9 cellular contexts compared by ENCODE assay signal in the genomic region with DNA sequence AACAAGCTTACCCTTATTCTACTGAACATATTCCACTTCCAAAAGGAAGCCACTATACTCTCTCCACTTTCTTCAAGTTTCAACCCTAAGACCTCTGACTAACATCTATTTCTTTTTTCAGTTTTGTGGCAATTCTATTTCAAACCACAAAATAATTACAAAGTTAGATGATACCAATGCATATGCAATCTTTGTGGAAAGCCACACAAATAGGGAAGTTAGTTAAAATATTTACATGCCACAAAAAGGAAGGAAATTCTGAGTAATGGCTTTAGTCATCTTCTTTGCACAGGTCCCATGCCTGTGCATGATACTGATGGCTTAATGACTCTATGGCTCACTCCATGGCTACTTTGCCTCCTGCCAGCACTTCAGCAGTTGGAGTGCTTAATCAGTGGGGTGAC. TPM values are rescaled to one million over a fixed set of nuclear protein-coding genes. Genes with fewer than 3 reads are reported as not detected.
DNase-seq lines count a peak whose midpoint lies in the region; ATAC-seq and TF ChIP-seq lines count a peak whose summit lies in the region.
"Had no signal": no experiment of that assay in that cellular context is flagged by ENCODE, and none has a peak within 500 bp of the region (broad histone marks: within the 10 kb centered on the region; RNA-seq: fewer than 3 reads in every experiment).

No MANE protein-coding gene starts in this region.

- H3K27ac ChIP-seq in SU-DHL-6 (ENCODE audit: low read depth, low read length): no peak overlapping the region
- H3K27ac ChIP-seq in naive thymus-derived CD4-positive, alpha-beta T cell (ENCODE audit: low read depth, low read length): no peak overlapping the region

- no peak for TF ChIP-seq CTCF in SU-DHL-6 (IDR thresholded peaks at IDR 0.05; ENCODE audit: insufficient read depth, low read length, poor library complexity, severe bottlenecking)

- no peak overlapping the region for H2AFZ ChIP-seq in SU-DHL-6 (ENCODE audit: low read depth, low read length, severe bottlenecking)

- H3K9me3 Mint-ChIP-seq in naive thymus-derived CD4-positive, alpha-beta T cell: peaks cover 0 to 19% (median 0%) of the 10 kb centered on the region in 11 donors

- CTCF ChIA-PET in naive thymus-derived CD4-positive, alpha-beta T cell (lab: Charles Lee): interaction anchor here (0.9 kb wide), 1 partner anchor 12 kb away, joined by 4 read pairs; no protein-coding TSS in a partner anchor

- H3K9me3 ChIP-seq in SU-DHL-6 (ENCODE audit: insufficient read depth, low read length): peaks cover 4% of the 10 kb centered on the region; the same call in 1 of the 2 replicates
- no peaks in the 10 kb centered on the region for H3K9me3 ChIP-seq in naive thymus-derived CD4-positive, alpha-beta T cell (ENCODE audit: control insufficient read depth in 2 of 3, low read length in 3 of 3)

- H3K27ac Mint-ChIP-seq in naive thymus-derived CD4-positive, alpha-beta T cell: peak overlapping the region in 1 of 9 donors; percentile 5
- H3K27ac Mint-ChIP-seq: activated naive CD4-positive, alpha-beta T cell treated with anti-CD3 and anti-CD28 coated beads, Interleukin-2, amount 50 U/mL, for 24 hours had no signal

- DNase-seq in stimulated activated CD4-positive, alpha-beta T cell treated with anti-CD3 and anti-CD28 coated beads, Interleukin-1b, Interleukin-23, amount 100 ng/mL, for 48 hours: peak; percentile 5
- DNase-seq in stimulated activated CD4-positive, alpha-beta T cell treated with anti-CD3 and anti-CD28 coated beads, Interleukin-4, amount 100 ng/mL, for 4 hours: no peak
- DNase-seq in naive thymus-derived CD4-positive, alpha-beta T cell: no peak
- DNase-seq in ureter (ENCODE audit: low spot score): no peak
- no peak for DNase-seq in HK-2 (ENCODE audit: unreplicated experiment)
- no peak for DNase-seq in DMS79 treated with DMSO at 0.1 percent for 48 hours (lab: John Stamatoyannopoulos, UW)

- H3K27me3 Mint-ChIP-seq in naive thymus-derived CD4-positive, alpha-beta T cell: peaks cover 0 to 22% (median 5%) of the 10 kb centered on the region in 5 donors

- peak; percentile 74 for ATAC-seq in HG03064 (IDR thresholded peaks at IDR 0.05; ENCODE audit: low read depth, unreplicated experiment)
- peak; percentile 90 for ATAC-seq in naive thymus-derived CD4-positive, alpha-beta T cell

- POLR2A ChIA-PET in naive thymus-derived CD4-positive, alpha-beta T cell (lab: Charles Lee): no interaction called here

- H3K9me2 ChIP-seq in SU-DHL-6 (replicated peaks; ENCODE audit: insufficient read depth, low read length): no peaks in the 10 kb centered on the region

- no peaks in the 10 kb centered on the region for H3K27me3 ChIP-seq in SU-DHL-6 (ENCODE audit: low read length)
- H3K27me3 ChIP-seq in naive thymus-derived CD4-positive, alpha-beta T cell (ENCODE audit: control insufficient read depth in 2 of 2, insufficient read depth in 2 of 2, low read length in 2 of 2): no peaks in the 10 kb centered on the region

- H4K20me1 ChIP-seq in SU-DHL-6 (ENCODE audit: low read depth, low read length): no peaks in the 10 kb centered on the region

- H3K4me2 ChIP-seq in SU-DHL-6 (ENCODE audit: low read depth, low read length, poor library complexity, severe bottlenecking): peak overlapping the region; percentile 16

- no peaks in the 10 kb centered on the region for H3K4me1 ChIP-seq in naive thymus-derived CD4-positive, alpha-beta T cell (ENCODE audit: control insufficient read depth in 2 of 2, insufficient read depth in 2 of 2, low read length in 2 of 2)

- intact Hi-C loops in naive thymus-derived CD4-positive, alpha-beta T cell (cut with micrococcal nuclease): loop anchor here in 1 of 2 donors (1.0 to 2.0 kb wide), 2 partner anchors 32 to 57 kb away; a partner anchor contains a TSS

- no peaks in the 10 kb centered on the region for H3K36me3 ChIP-seq in SU-DHL-6 (ENCODE audit: low read length)
- no peaks in the 10 kb centered on the region for H3K36me3 ChIP-seq in naive thymus-derived CD4-positive, alpha-beta T cell (ENCODE audit: control insufficient read depth in 2 of 3, insufficient read depth in 3 of 3, low read length in 3 of 3)

- H3F3A ChIP-seq in SU-DHL-6 (ENCODE audit: insufficient read depth): no peaks in the 10 kb centered on the region

- peak overlapping the region in 1 of 10 donors; percentile 4 for H3K4me3 Mint-ChIP-seq in naive thymus-derived CD4-positive, alpha-beta T cell
- H3K4me3 Mint-ChIP-seq: activated naive CD4-positive, alpha-beta T cell treated with anti-CD3 and anti-CD28 coated beads, Interleukin-2, amount 50 U/mL, for 24 hours had no signal

- no peak overlapping the region for H3K4me3 ChIP-seq in SU-DHL-6 (ENCODE audit: insufficient read depth, low read length, poor library complexity, severe bottlenecking)
- H3K4me3 ChIP-seq in naive thymus-derived CD4-positive, alpha-beta T cell (ENCODE audit: low read length): no peak overlapping the region

- H3K9ac ChIP-seq in SU-DHL-6 (ENCODE audit: low read length): no peak overlapping the region

- H3K79me2 ChIP-seq in SU-DHL-6 (ENCODE audit: insufficient read depth, low read length): no peaks in the 10 kb centered on the region

- H3K36me3 Mint-ChIP-seq in naive thymus-derived CD4-positive, alpha-beta T cell: peaks cover 0 to 15% (median 0%) of the 10 kb centered on the region in 5 donors
- H3K36me3 Mint-ChIP-seq: activated naive CD4-positive, alpha-beta T cell treated with anti-CD3 and anti-CD28 coated beads, Interleukin-2, amount 50 U/mL, for 24 hours had no signal

- H3K4me1 Mint-ChIP-seq in naive thymus-derived CD4-positive, alpha-beta T cell: peaks cover 0 to 35% (median 0%) of the 10 kb centered on the region in 7 donors

RNA-seq across cellular contexts. Expression of a gene that starts 57.0 kb away (rescaled TPM):
- total RNA-seq in naive thymus-derived CD4-positive, alpha-beta T cell: 10 to 100 TPM; 13.8 to 44.5 (median 17.8) TPM
- polyA plus RNA-seq in naive thymus-derived CD4-positive, alpha-beta T cell: 1 to 10 TPM; 1.9 to 4.8 TPM
- total RNA-seq in ureter: 50.7 TPM
